18 cellular contexts compared by ENCODE assay signal in genomic region chr10:17660921-17661320, GRCh38. TPM values are rescaled to one million over a fixed set of nuclear protein-coding genes. Genes with fewer than 3 reads are reported as not detected.
A peak's percentile ranks its signal among the peaks of the same experiment; 100 is the strongest.
DNase-seq lines count a peak whose midpoint lies in the region; ATAC-seq, FAIRE-seq and TF ChIP-seq lines count a peak whose summit lies in the region.
"Had no signal": no experiment of that assay in that cellular context is flagged by ENCODE, and none has a peak within 500 bp of the region (broad histone marks: within the 10 kb centered on the region; RNA-seq: fewer than 3 reads in every experiment).

No MANE protein-coding gene starts in this region.

- no peak for TF ChIP-seq CTCF in AG10803 (conservative IDR thresholded peaks at IDR 0.05; ENCODE audit: low read length)
- TF ChIP-seq CTCF in activated B cell treated with CpG ODN at 0.5 μM for 24 hours (IDR thresholded peaks at IDR 0.05), result no peak
- no peak for TF ChIP-seq CTCF in keratinocyte (optimal IDR thresholded peaks at IDR 0.05 in 1 of 3, IDR thresholded peaks at IDR 0.05 in 1 of 3, conservative IDR thresholded peaks at IDR 0.05 in 1 of 3; ENCODE audit: extremely low read depth in 1 of 3, insufficient read depth in 2 of 3, low read length in 3 of 3)
- no peak for TF ChIP-seq CTCF in lower leg skin (IDR thresholded peaks at IDR 0.05)

- H3K9me3 ChIP-seq in GM23248 (ENCODE audit: low read depth) (no peaks in the 10 kb centered on the region), keratinocyte (ENCODE audit: control insufficient read depth, low read depth, low read length) (no peaks in the 10 kb centered on the region), small intestine (ENCODE audit: control insufficient read depth, low read depth) (no peaks in the 10 kb centered on the region)
- H3K9me3 ChIP-seq: BE2C had no signal

- H3K79me2 ChIP-seq in GM23248 (ENCODE audit: insufficient read depth) (peaks cover 95% of the 10 kb centered on the region), keratinocyte (ENCODE audit: control insufficient read depth, insufficient read depth, low read length) (peaks cover 78% of the 10 kb centered on the region)

- H3K9me2 ChIP-seq in GM23248 (ENCODE audit: insufficient read depth), result no peaks in the 10 kb centered on the region

- peaks cover 21% of the 10 kb centered on the region for H3F3A ChIP-seq in GM23248 (ENCODE audit: insufficient read depth)

- TF ChIP-seq POLR2A in lower leg skin (IDR thresholded peaks at IDR 0.05), result no peak

- H3K27me3 ChIP-seq in GM23248 (replicated peaks; ENCODE audit: insufficient read depth), result no peaks in the 10 kb centered on the region
- no peaks in the 10 kb centered on the region for H3K27me3 ChIP-seq in keratinocyte (ENCODE audit: control insufficient read depth, extremely low read depth, insufficient read depth, low read length)
- no peaks in the 10 kb centered on the region for H3K27me3 ChIP-seq in small intestine (ENCODE audit: control insufficient read depth in 2 of 2, insufficient read depth in 2 of 2, low read length in 2 of 2)
- H3K27me3 ChIP-seq: BE2C had no signal

- H3K4me2 ChIP-seq in GM23248 (ENCODE audit: unreplicated experiment), result peak overlapping the region; percentile 36
- H3K4me2 ChIP-seq in keratinocyte (ENCODE audit: control insufficient read depth, extremely low read depth, insufficient read depth, low read depth, low read length), result no peak overlapping the region

- intact Hi-C loops in activated B cell treated with CpG ODN at 0.5 μM for 24 hours (cut with micrococcal nuclease), result no loop called here
- intact Hi-C loops in lower leg skin (cut with DNase I; ENCODE audit: low total_unique reads), result no loop called here

- no peaks in the 10 kb centered on the region for H3K27me3 Mint-ChIP-seq in activated B cell treated with CpG ODN at 0.5 μM for 24 hours

- H3K9ac ChIP-seq in GM23248 (peak overlapping the region; percentile 14; the same call in 1 of the 2 replicates), keratinocyte (ENCODE audit: control insufficient read depth, extremely low read depth, insufficient read depth, low read length) (no peak overlapping the region)

- peak overlapping the region; percentile 18 for H3K27ac Mint-ChIP-seq in activated B cell treated with CpG ODN at 0.5 μM for 24 hours

- CTCF ChIA-PET in activated B cell treated with CpG ODN at 0.5 μM for 24 hours (lab: Charles Lee), result no interaction called here

- H3K9me3 Mint-ChIP-seq in activated B cell treated with CpG ODN at 0.5 μM for 24 hours, result no peaks in the 10 kb centered on the region

- H4K20me1 ChIP-seq in GM23248 (ENCODE audit: insufficient read depth) (no peaks in the 10 kb centered on the region), keratinocyte (ENCODE audit: control insufficient read depth, extremely low read depth, insufficient read depth, low read length) (no peaks in the 10 kb centered on the region)

- in situ Hi-C loops in GM23248 (cut with MboI), result no loop called here

- H3K9me1 ChIP-seq in keratinocyte (ENCODE audit: control insufficient read depth, extremely low read depth, insufficient read depth, low read length), result no peaks in the 10 kb centered on the region

- H3K4me1 ChIP-seq in GM23248 (ENCODE audit: insufficient read depth), result peaks cover 31% of the 10 kb centered on the region
- peaks cover 21% of the 10 kb centered on the region for H3K4me1 ChIP-seq in keratinocyte (ENCODE audit: control insufficient read depth, extremely low read depth, insufficient read depth, low read length)
- peaks cover 5 to 9% of the 10 kb centered on the region in 2 donors for H3K4me1 ChIP-seq in small intestine (ENCODE audit: control insufficient read depth in 2 of 2, insufficient read depth in 1 of 2, low read depth in 1 of 2, low read length in 1 of 2)
- H3K4me1 ChIP-seq: BE2C had no signal

- H3K36me3 ChIP-seq in GM23248 (ENCODE audit: low read depth) (peaks cover 5% of the 10 kb centered on the region; the same call in 1 of the 2 replicates), keratinocyte (ENCODE audit: control insufficient read depth in 2 of 2, extremely low read depth in 1 of 2, insufficient read depth in 2 of 2, low read length in 2 of 2) (peaks cover 1 to 9% of the 10 kb centered on the region in 2 experiments), small intestine (ENCODE audit: control insufficient read depth in 2 of 2, insufficient read depth in 2 of 2, low read length in 2 of 2) (peaks cover 0 to 2% of the 10 kb centered on the region in 2 donors)

- dilution Hi-C loops in keratinocyte (cut with MboI; ENCODE audit: extremely low pct_ligation_motif_present, low sequenced_read_pairs), result no loop called here

- DNase-seq in AG10803 (ENCODE audit: low read depth), result peak; percentile 57
- peak; percentile 48 for DNase-seq in GM23248
- no peak for DNase-seq in activated B cell treated with CpG ODN at 0.5 μM for 24 hours
- DNase-seq in keratinocyte (ENCODE audit: low read depth, low spot score), result no peak
- DNase-seq in SW480 (ENCODE audit: low spot score), result no peak
- no peak for DNase-seq in lower leg skin (ENCODE audit: low spot score in 2 of 2)
- no peak for DNase-seq in small intestine
- no peak for DNase-seq in DMS153 treated with DMSO at 0.1 percent for 48 hours (lab: John Stamatoyannopoulos, UW; ENCODE audit: unreplicated experiment)
- DNase-seq: ACHN; BE2C; CD8-positive, alpha-beta memory T cell; NCI-H1048; NCI-H446; NCI-H748 treated with DMSO at 0.1 percent for 48 hours had no signal

- H3K36me3 Mint-ChIP-seq in activated B cell treated with CpG ODN at 0.5 μM for 24 hours (ENCODE audit: low read depth), result peaks cover 40% of the 10 kb centered on the region

- H3K27ac ChIP-seq in GM23248 (peak overlapping the region; percentile 59), keratinocyte (ENCODE audit: control insufficient read depth, insufficient read depth, low read length) (no peak overlapping the region), small intestine (ENCODE audit: low read depth in 1 of 2, low read length in 1 of 2) (no peak overlapping the region)
- H3K27ac ChIP-seq: SK-N-MC had no signal

- H3K4me1 Mint-ChIP-seq in activated B cell treated with CpG ODN at 0.5 μM for 24 hours, result peaks cover 33% of the 10 kb centered on the region

- no peak for ATAC-seq in activated B cell treated with CpG ODN at 0.5 μM for 24 hours (ENCODE audit: low read depth)
- ATAC-seq: HCT116, Panc1, Right ventricle myocardium inferior had no signal

- H3K4me3 ChIP-seq in AG10803 (ENCODE audit: low read length) (no peak overlapping the region), GM23248 (peak overlapping the region; percentile 6; the same call in 1 of the 2 replicates), keratinocyte (ENCODE audit: control insufficient read depth in 2 of 3, extremely low read depth in 1 of 3, insufficient read depth in 2 of 3, low read depth in 1 of 3, low read length in 3 of 3) (no peak overlapping the region), lower leg skin (ENCODE audit: low read depth, poor library complexity, severe bottlenecking) (no peak overlapping the region), small intestine (ENCODE audit: low read depth in 1 of 2, low read length in 2 of 2) (no peak overlapping the region)
- H3K4me3 ChIP-seq: SK-N-MC had no signal

- no peak overlapping the region for H2AFZ ChIP-seq in GM23248
- no peak overlapping the region for H2AFZ ChIP-seq in keratinocyte (ENCODE audit: control insufficient read depth, low read length)

- POLR2A ChIA-PET in activated B cell treated with CpG ODN at 0.5 μM for 24 hours (lab: Charles Lee), result no interaction called here

- no peak overlapping the region for H3K4me3 Mint-ChIP-seq in activated B cell treated with CpG ODN at 0.5 μM for 24 hours
- H3K4me3 Mint-ChIP-seq: CD8-positive, alpha-beta memory T cell had no signal

- FAIRE-seq in keratinocyte (lab: Jason Lieb, UNC), result peak; percentile 34
- no peak for FAIRE-seq in small intestine (lab: Jason Lieb, UNC)

RNA-seq across cellular contexts. Expression of gene STAM, which starts 17.0 kb away (rescaled TPM):
- total RNA-seq in GM23248 (2014; rRNA removed; shearing (Covaris generic)), result 25.2 and 38.7 TPM in 2 replicates
- polyA plus RNA-seq in GM23248 (2016; fragmentation: Nextera tagmentation; extraction: Ambion mirVana) (29.2 and 30.8 TPM in 2 replicates), keratinocyte (27.8 to 34.9 TPM (median 34.1 TPM) in 3 replicates), small intestine (10 to 100 TPM in 2 of 3 donors, 1 to 10 TPM in 1; 8.4 to 11.4 (median 10.3) TPM)
- total RNA-seq in activated B cell treated with CpG ODN at 0.5 μM for 24 hours (25.5 and 28.7 TPM in 2 replicates), lower leg skin (10 to 100 TPM; 13.2 to 21.4 (median 17.9) TPM)
- 36.7 TPM for polyA plus RNA-seq in keratinocyte (2011; ENCODE audit: low read depth)
- polyA plus RNA-seq in keratinocyte (2011; cell fraction: cytosol; rRNA removed), result 24.0 and 44.3 TPM in 2 replicates
- polyA plus RNA-seq in keratinocyte (2011; cell fraction: nucleus; rRNA removed), result 43.4 and 54.3 TPM in 2 replicates
- polyA plus RNA-seq in keratinocyte (2012; ENCODE audit: low replicate concordance), result 19.3 and 20.4 TPM in 2 replicates
- 26.8 to 43.6 TPM (median 37.0 TPM) in 3 replicates for polyA minus RNA-seq in keratinocyte
- polyA minus RNA-seq in keratinocyte (2011; cell fraction: cytosol; rRNA and poly(A)+ RNA removed), result 16.7 TPM
- polyA minus RNA-seq in keratinocyte (2011; cell fraction: nucleus; rRNA and poly(A)+ RNA removed), result 43.8 and 66.2 TPM in 2 replicates

RNA-seq across cellular contexts. Expression of gene HACD1, which starts 43.7 kb away (rescaled TPM):
- 64.0 and 81.3 TPM in 2 replicates for total RNA-seq in GM23248 (2014; rRNA removed; shearing (Covaris generic))
- polyA plus RNA-seq in GM23248 (2016; fragmentation: Nextera tagmentation; extraction: Ambion mirVana) (150 and 157 TPM in 2 replicates), keratinocyte (17.7 to 46.3 TPM (median 32.5 TPM) in 3 replicates), small intestine (1 to 10 TPM in 2 of 3 donors, not detected in 1; 3.0 to 4.7 TPM)
- total RNA-seq in activated B cell treated with CpG ODN at 0.5 μM for 24 hours (1.8 and 2.6 TPM in 2 replicates), lower leg skin (1 to 10 TPM in 3 of 4 donors, under 1 TPM in 1; 0.80 to 4.1 (median 2.7) TPM)
- polyA plus RNA-seq in keratinocyte (2011; ENCODE audit: low read depth), result 3.7 TPM
- 22.8 and 42.5 TPM in 2 replicates for polyA plus RNA-seq in keratinocyte (2011; cell fraction: cytosol; rRNA removed)
- polyA plus RNA-seq in keratinocyte (2011; cell fraction: nucleus; rRNA removed), result 24.7 and 34.6 TPM in 2 replicates
- 16.4 and 25.5 TPM in 2 replicates for polyA plus RNA-seq in keratinocyte (2012; ENCODE audit: low replicate concordance)
- polyA minus RNA-seq in keratinocyte, result 9.1 to 20.9 TPM (median 13.2 TPM) in 3 replicates
- 22.3 TPM for polyA minus RNA-seq in keratinocyte (2011; cell fraction: cytosol; rRNA and poly(A)+ RNA removed)
- 5.4 and 11.2 TPM in 2 replicates for polyA minus RNA-seq in keratinocyte (2011; cell fraction: nucleus; rRNA and poly(A)+ RNA removed)

Comparison
In these comparisons a context has a peak if more than half of its experiments do, and no peak if none do; other contexts are left out.
1. DNase-seq: peak in AG10803 (single experiment) and GM23248 (single experiment); none in activated B cell treated with CpG ODN at 0.5 μM for 24 hours (single experiment), keratinocyte (single experiment), SW480 (single experiment), lower leg skin (0 of 2), small intestine (single experiment) and DMS153 treated with DMSO at 0.1 percent for 48 hours (single experiment).
2. RNA of gene HACD1, which starts 43.7 kb away (total RNA-seq): 64.0 to 81.3 TPM in GM23248; 0.80 to 4.1 TPM in lower leg skin and 1.8 to 2.6 TPM in activated B cell treated with CpG ODN at 0.5 μM for 24 hours; every median in the first group is over 10 times any median in the second.